1 cellular context compared by ENCODE assay signal in genomic region chr13:50713849-50714248, GRCh38.
TF ChIP-seq lines count a peak whose summit lies in the region.

No MANE protein-coding gene starts in this region.

TF ChIP-seq in SK-N-SH treated with all-trans-retinoic acid at 6 μM for 48 hours, 23 proteins besides CTCF, POLR2A, EP300 and RAD21 (continued from another document):
- TF ChIP-seq CSDC2 (CRISPR knock-in tag; IDR thresholded peaks at IDR 0.05) (no peak), ISL1 (CRISPR knock-in tag; IDR thresholded peaks at IDR 0.05) (no peak), ZFP3 (CRISPR knock-in tag; IDR thresholded peaks at IDR 0.05) (no peak), TCF4 (CRISPR knock-in tag; IDR thresholded peaks at IDR 0.05; ENCODE audit: borderline replicate concordance) (no peak), ESRRG (CRISPR knock-in tag; IDR thresholded peaks at IDR 0.05) (no peak), PPARA (CRISPR knock-in tag; IDR thresholded peaks at IDR 0.05; ENCODE audit: borderline replicate concordance) (no peak)
TF ChIP-seq in SK-N-SH treated with all-trans-retinoic acid at 6 μM for 48 hours: peak in this region for 0.
